In genomic region chr11:62787005-62787759, GRCh38 we compare ENCODE assay signal across 1 cellular context.
TF ChIP-seq lines count a peak whose summit lies in the region.

Gene TMEM179B, plus strand, starts transcription at chr11:62787402. Its CDS starts 30 bp downstream, at chr11:62787432.

TF ChIP-seq in GM12878, 131 proteins besides CTCF, POLR2A, EP300 and RAD21 (continued from another document):
- TF ChIP-seq PRDM15 (CRISPR knock-in tag; IDR thresholded peaks at IDR 0.05) (no peak), WRNIP1 (IDR thresholded peaks at IDR 0.05; ENCODE audit: borderline replicate concordance, low read depth, low read length) (no peak), BACH1 (IDR thresholded peaks at IDR 0.05; ENCODE audit: borderline replicate concordance) (peak; percentile 19), E4F1 (IDR thresholded peaks at IDR 0.05; ENCODE audit: borderline replicate concordance, partially characterized antibody) (peak; percentile 61), NR2C1 (IDR thresholded peaks at IDR 0.05) (peak; percentile 25; the same call in 1 of the 2 replicates), ZNF687 (IDR thresholded peaks at IDR 0.05) (0 out of 2 replicates have a peak, but pooled peaks have one; percentile 52), MYC (IDR thresholded peaks at IDR 0.05; ENCODE audit: insufficient read depth, insufficient read length, insufficient replicate concordance, low read length, severe bottlenecking) (peak; percentile 63), E2F8 (IDR thresholded peaks at IDR 0.05; ENCODE audit: low read depth, partially characterized antibody) (no peak), MEF2A (IDR thresholded peaks at IDR 0.05; ENCODE audit: insufficient read depth, low read depth, low read length) (no peak), KLF5 (IDR thresholded peaks at IDR 0.05; ENCODE audit: partially characterized antibody) (no peak), SIX5 (IDR thresholded peaks at IDR 0.05; ENCODE audit: low read depth, low read length, severe bottlenecking) (peak; percentile 37), IKZF1 (conservative IDR thresholded peaks at IDR 0.05) (peak; percentile 66), IRF4 (IDR thresholded peaks at IDR 0.05; ENCODE audit: low read depth, low read length) (no peak), USF1 (IDR thresholded peaks at IDR 0.05; ENCODE audit: borderline replicate concordance, extremely low read length, insufficient read depth, low read depth, low read length) (no peak), IRF5 (IDR thresholded peaks at IDR 0.05; ENCODE audit: borderline replicate concordance) (no peak), ASH2L (IDR thresholded peaks at IDR 0.05; ENCODE audit: borderline replicate concordance, low read depth) (peak; percentile 51; the same call in 1 of the 2 replicates), PAX5 (IDR thresholded peaks at IDR 0.05; ENCODE audit: borderline replicate concordance, low read depth, low read length) (0 out of 2 replicates have a peak, but pooled peaks have one; percentile 12), ZBTB33 (IDR thresholded peaks at IDR 0.05) (no peak), GATAD2B (conservative IDR thresholded peaks at IDR 0.05; ENCODE audit: low read depth) (peak; percentile 60), ZZZ3 (IDR thresholded peaks at IDR 0.05; ENCODE audit: control insufficient read depth, insufficient read length, low read depth) (no peak), HCFC1 (IDR thresholded peaks at IDR 0.05; ENCODE audit: low read length) (peak; percentile 63), ZBTB40 (IDR thresholded peaks at IDR 0.05; ENCODE audit: borderline replicate concordance) (peak; percentile 89), ZNF622 (IDR thresholded peaks at IDR 0.05) (no peak), ESRRA (IDR thresholded peaks at IDR 0.05; ENCODE audit: low read length) (no peak), ZNF24 (IDR thresholded peaks at IDR 0.05) (no peak), RBBP5 (conservative IDR thresholded peaks at IDR 0.05) (no peak), NFIC (IDR thresholded peaks at IDR 0.05; ENCODE audit: low read depth, low read length) (no peak), TCF12 (IDR thresholded peaks at IDR 0.05; ENCODE audit: low read depth, low read length) (0 out of 2 replicates have a peak, but pooled peaks have one; percentile 51), IRF3 (IDR thresholded peaks at IDR 0.05) (no peak), RUNX3 (IDR thresholded peaks at IDR 0.05; ENCODE audit: low read length) (peak; percentile 47; the same call in 1 of the 2 replicates), EZH2 (IDR thresholded peaks at IDR 0.05; ENCODE audit: borderline replicate concordance, control insufficient read depth, low read depth, low read length) (no peak), BRCA1 (IDR thresholded peaks at IDR 0.05; ENCODE audit: low read depth, low read length) (no peak)
